In the genomic region with DNA sequence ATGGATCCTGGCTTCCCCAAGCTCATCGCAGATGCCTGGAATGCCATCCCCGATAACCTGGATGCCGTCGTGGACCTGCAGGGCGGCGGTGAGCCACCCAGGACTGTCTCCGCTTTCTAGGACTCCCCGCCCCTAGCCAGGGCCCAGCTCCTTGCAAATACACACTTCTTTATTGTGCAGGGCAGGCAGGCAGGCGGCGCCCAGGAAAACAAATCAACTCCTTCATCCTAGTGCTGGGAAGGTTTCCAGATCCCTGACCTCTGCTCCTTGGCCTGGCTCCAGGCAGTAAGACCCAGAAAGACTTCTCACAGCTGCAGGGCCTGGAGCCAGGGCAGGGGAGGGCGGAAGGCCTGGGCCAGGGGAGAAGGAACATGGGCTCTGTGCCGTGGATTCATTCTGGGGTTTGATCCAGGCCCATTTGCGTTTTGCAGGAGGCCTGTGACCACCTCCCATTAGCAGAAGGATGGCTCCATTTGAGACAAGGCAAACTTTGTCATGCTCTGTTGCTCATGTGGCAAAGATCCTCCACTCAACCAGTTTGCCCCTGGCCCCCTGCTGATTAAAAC, we compare ENCODE assay signal across 8 cellular contexts. TPM values are rescaled to one million over a fixed set of nuclear protein-coding genes. Genes with fewer than 3 reads are reported as not detected.
DNase-seq lines count a peak whose midpoint lies in the region; ATAC-seq and TF ChIP-seq lines count a peak whose summit lies in the region.

No MANE protein-coding gene starts in this region.

- peaks cover 12% of the 10 kb centered on the region for H3K27me3 Mint-ChIP-seq in CD8-positive, alpha-beta T cell (ENCODE audit: low read depth)

- H3K27ac ChIP-seq in HEK293 (ENCODE audit: extremely low read depth, low read depth, low read length), result peak overlapping the region; percentile 19; the same call in 1 of the 2 replicates
- no peak overlapping the region; the same call in 1 of the 2 replicates for H3K27ac ChIP-seq in WERI-Rb-1
- peak overlapping the region; percentile 70 for H3K27ac ChIP-seq in left ventricle myocardium inferior (replicated peaks)
- peak overlapping the region; percentile 37 to 60 (median 48) for H3K27ac ChIP-seq in sigmoid colon
- H3K27ac ChIP-seq in CD8-positive, alpha-beta T cell (ENCODE audit: low read depth, low read length), result no peak overlapping the region

- H3K4me3 ChIP-seq in HEK293 (ENCODE audit: low read depth, low read length), result no peak overlapping the region
- no peak overlapping the region for H3K4me3 ChIP-seq in WERI-Rb-1 (ENCODE audit: low read depth, low read length)
- H3K4me3 ChIP-seq in left ventricle myocardium inferior, result no peak overlapping the region
- no peak overlapping the region for H3K4me3 ChIP-seq in sigmoid colon
- H3K4me3 ChIP-seq in CD8-positive, alpha-beta T cell (ENCODE audit: low read depth, low read length), result no peak overlapping the region

- H3K4me1 ChIP-seq in HEK293 (ENCODE audit: control insufficient read depth, insufficient read depth, low read length) (peaks cover 15% of the 10 kb centered on the region), left ventricle myocardium inferior (peaks cover 56% of the 10 kb centered on the region), sigmoid colon (peaks cover 0 to 45% (median 37%) of the 10 kb centered on the region in 4 donors)
- no peaks in the 10 kb centered on the region for H3K4me1 ChIP-seq in CD8-positive, alpha-beta T cell (ENCODE audit: insufficient read depth, low read length)

- H3K36me3 Mint-ChIP-seq in CD8-positive, alpha-beta T cell, result no peaks in the 10 kb centered on the region

- DNase-seq in WERI-Rb-1 (peak; percentile 44), left ventricle myocardium inferior (peak; percentile 93), sigmoid colon (peak; percentile 95)
- DNase-seq in activated T-cell treated with anti-CD3 and anti-CD28 coated beads, Interleukin-2, amount 50 U/mL, for 1 hour, result no peak
- no peak for DNase-seq in CD8-positive, alpha-beta T cell

- peaks cover 0 to 25% of the 10 kb centered on the region in 2 experiments; a peak in 1 of 3 replicates for H3K36me3 ChIP-seq in HEK293 (ENCODE audit: control insufficient read depth in 2 of 2, insufficient read depth in 1 of 2, low read length in 2 of 2)
- H3K36me3 ChIP-seq in WERI-Rb-1, result no peaks in the 10 kb centered on the region
- peaks cover 9% of the 10 kb centered on the region for H3K36me3 ChIP-seq in left ventricle myocardium inferior
- peaks cover 0 to 21% (median 0%) of the 10 kb centered on the region in 4 donors for H3K36me3 ChIP-seq in sigmoid colon
- H3K36me3 ChIP-seq in CD8-positive, alpha-beta T cell (ENCODE audit: insufficient read depth, low read length), result no peaks in the 10 kb centered on the region

- H3K9me3 Mint-ChIP-seq in CD8-positive, alpha-beta T cell, result no peaks in the 10 kb centered on the region

- POLR2A ChIA-PET in HEK293 (lab: Yijun Ruan, JAX), result interaction anchor here (0.7 kb wide), 1 partner anchor 338 kb away, joined by 3 read pairs; no protein-coding TSS in a partner anchor
- POLR2A ChIA-PET in CD8-positive, alpha-beta T cell (lab: Charles Lee), result no interaction called here

- peaks cover 5% of the 10 kb centered on the region for H3K4me1 Mint-ChIP-seq in CD8-positive, alpha-beta T cell (ENCODE audit: low read depth)

- no peak for TF ChIP-seq POLR2A in sigmoid colon (IDR thresholded peaks at IDR 0.05)

- WGBS in sigmoid colon, 2 donors, result 12 to 58% methylated on average over 13 of the region's 13 CpGs

- no peak for TF ChIP-seq CTCF in HEK293 (tag by site-specific recombination; IDR thresholded peaks at IDR 0.05)
- no peak for TF ChIP-seq CTCF in WERI-Rb-1 (IDR thresholded peaks at IDR 0.05; ENCODE audit: low read depth, low read length)
- TF ChIP-seq CTCF in left ventricle myocardium inferior (IDR thresholded peaks at IDR 0.05; ENCODE audit: borderline replicate concordance), result peak; percentile 36
- no peak for TF ChIP-seq CTCF in sigmoid colon (IDR thresholded peaks at IDR 0.05)
- no peak for TF ChIP-seq CTCF in CD8-positive, alpha-beta T cell (IDR thresholded peaks at IDR 0.05)

- H3K9me3 ChIP-seq in HEK293 (ENCODE audit: control insufficient read depth, insufficient read depth, low read depth, low read length) (no peaks in the 10 kb centered on the region), WERI-Rb-1 (ENCODE audit: severe bottlenecking) (no peaks in the 10 kb centered on the region), left ventricle myocardium inferior (replicated peaks) (no peaks in the 10 kb centered on the region), sigmoid colon (no peaks in the 10 kb centered on the region)
- H3K9me3 ChIP-seq in CD8-positive, alpha-beta T cell (ENCODE audit: low read length), result no peaks in the 10 kb centered on the region

- CTCF ChIA-PET in HEK293 (lab: Yijun Ruan, JAX), result interaction anchor here (0.7 to 4.5 kb wide), 7 partner anchors 15 to 266 kb away, joined by 3 to 35 read pairs (median 5); no protein-coding TSS in a partner anchor
- CTCF ChIA-PET in CD8-positive, alpha-beta T cell (lab: Charles Lee), result no interaction called here

- no peak overlapping the region for H3K4me3 Mint-ChIP-seq in CD8-positive, alpha-beta T cell

- intact Hi-C loops in left ventricle myocardium inferior (cut with micrococcal nuclease) (no loop called here), sigmoid colon (cut with DNase I) (loop anchor here (5.0 kb wide), 1 partner anchor 34 kb away; no protein-coding TSS in a partner anchor)
- intact Hi-C loops in CD8-positive, alpha-beta T cell (cut with DNase I, micrococcal nuclease), result no loop called here

- TF ChIP-seq EP300 in sigmoid colon (IDR thresholded peaks at IDR 0.05), result no peak

- H3K27ac Mint-ChIP-seq in CD8-positive, alpha-beta T cell, result no peak overlapping the region

- ATAC-seq in HG03045 (IDR thresholded peaks at IDR 0.05; ENCODE audit: unreplicated experiment) (no peak), HG02970 (IDR thresholded peaks at IDR 0.05; ENCODE audit: low FRiP score, unreplicated experiment) (no peak)
- no peak for ATAC-seq in CD8-positive, alpha-beta T cell

- H3K27me3 ChIP-seq in WERI-Rb-1 (ENCODE audit: insufficient read depth, low read depth, severe bottlenecking) (no peaks in the 10 kb centered on the region), left ventricle myocardium inferior (ENCODE audit: low read depth) (no peaks in the 10 kb centered on the region), sigmoid colon (no peaks in the 10 kb centered on the region)
- no peaks in the 10 kb centered on the region for H3K27me3 ChIP-seq in CD8-positive, alpha-beta T cell (ENCODE audit: insufficient read depth, low read length)

TF ChIP-seq in HEK293, 187 proteins besides CTCF, POLR2A, EP300 and RAD21 (continues in another document):
- no peak for TF ChIP-seq ZNF561 (tag by site-specific recombination; IDR thresholded peaks at IDR 0.05; ENCODE audit: borderline replicate concordance)
- no peak for TF ChIP-seq ZNF555 (tag by site-specific recombination; conservative IDR thresholded peaks at IDR 0.05)
- no peak for TF ChIP-seq ZNF138 (tag by site-specific recombination; IDR thresholded peaks at IDR 0.05; ENCODE audit: borderline replicate concordance)
- TF ChIP-seq ZNF701 (tag by site-specific recombination; IDR thresholded peaks at IDR 0.05), result no peak
- no peak for TF ChIP-seq ZNF544 (tag by site-specific recombination; IDR thresholded peaks at IDR 0.05)
- TF ChIP-seq, protein P1, sequence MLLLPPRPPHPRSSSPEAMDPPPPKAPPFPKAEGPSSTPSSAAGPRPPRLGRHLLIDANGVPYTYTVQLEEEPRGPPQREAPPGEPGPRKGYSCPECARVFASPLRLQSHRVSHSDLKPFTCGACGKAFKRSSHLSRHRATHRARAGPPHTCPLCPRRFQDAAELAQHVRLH (tag by site-specific recombination; IDR thresholded peaks at IDR 0.05), result no peak
- TF ChIP-seq, protein P2, sequence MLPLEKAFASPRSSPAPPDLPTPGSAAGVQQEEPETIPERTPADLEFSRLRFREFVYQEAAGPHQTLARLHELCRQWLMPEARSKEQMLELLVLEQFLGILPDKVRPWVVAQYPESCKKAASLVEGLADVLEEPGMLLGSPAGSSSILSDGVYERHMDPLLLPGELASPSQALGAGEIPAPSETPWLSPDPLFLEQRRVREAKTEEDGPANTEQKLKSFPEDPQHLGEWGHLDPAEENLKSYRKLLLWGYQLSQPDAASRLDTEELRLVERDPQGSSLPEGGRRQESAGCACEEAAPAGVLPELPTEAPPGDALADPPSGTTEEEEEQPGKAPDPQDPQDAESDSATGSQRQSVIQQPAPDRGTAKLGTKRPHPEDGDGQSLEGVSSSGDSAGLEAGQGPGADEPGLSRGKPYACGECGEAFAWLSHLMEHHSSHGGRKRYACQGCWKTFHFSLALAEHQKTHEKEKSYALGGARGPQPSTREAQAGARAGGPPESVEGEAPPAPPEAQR (tag by site-specific recombination; IDR thresholded peaks at IDR 0.05), result no peak
- 0 out of 2 replicates have a peak, but pooled peaks have one; percentile 9 for TF ChIP-seq HIC1 (tag by site-specific recombination; IDR thresholded peaks at IDR 0.05)
- no peak for TF ChIP-seq ZNF10 (tag by site-specific recombination; IDR thresholded peaks at IDR 0.05)
- TF ChIP-seq ZBTB17 (tag by site-specific recombination; IDR thresholded peaks at IDR 0.05), result peak; percentile 72
- no peak for TF ChIP-seq ZNF121 (tag by site-specific recombination; IDR thresholded peaks at IDR 0.05)
- no peak for TF ChIP-seq ZNF521 (tag by site-specific recombination; IDR thresholded peaks at IDR 0.05)
- TF ChIP-seq SCRT2 (tag by site-specific recombination; IDR thresholded peaks at IDR 0.05), result no peak

RNA-seq across cellular contexts. Expression of gene LPCAT2, which starts 6.0 kb away (rescaled TPM):
- total RNA-seq in left ventricle myocardium inferior (6.9 TPM), sigmoid colon (10 to 100 TPM in 1 of 4 donors, 1 to 10 TPM in 3; 6.6 to 12.8 (median 9.4) TPM)
- polyA plus RNA-seq in sigmoid colon, result 1 to 10 TPM; 1.2 to 6.3 (median 2.3) TPM
- total RNA-seq in CD8-positive, alpha-beta T cell, result not detected

RNA-seq across cellular contexts. Expression of gene MMP2, which starts 23.9 kb away (rescaled TPM):
- total RNA-seq in left ventricle myocardium inferior, result 87.4 TPM
- total RNA-seq in sigmoid colon, result 100 to 1,000 TPM; 142 to 280 (median 175) TPM
- polyA plus RNA-seq in sigmoid colon, result 10 to 100 TPM in 2 of 3 donors, 1 to 10 TPM in 1; 7.2 to 47.1 (median 38.4) TPM
- not detected for total RNA-seq in CD8-positive, alpha-beta T cell

Comparison
In these comparisons a context has a peak if more than half of its experiments do, and no peak if none do; other contexts are left out.
1. H3K27ac ChIP-seq: peak in HEK293 (single experiment), left ventricle myocardium inferior (single experiment) and sigmoid colon (4 of 4); none in WERI-Rb-1 (single experiment) and CD8-positive, alpha-beta T cell (single experiment).
2. DNase-seq: peak in WERI-Rb-1 (single experiment), left ventricle myocardium inferior (single experiment) and sigmoid colon (single experiment); none in activated T-cell treated with anti-CD3 and anti-CD28 coated beads, Interleukin-2, amount 50 U/mL, for 1 hour (single experiment) and CD8-positive, alpha-beta T cell (0 of 7).
3. RNA of gene MMP2, which starts 23.9 kb away (total RNA-seq): 142 to 280 TPM in sigmoid colon and 87.4 TPM in left ventricle myocardium inferior (single experiment); not detected in CD8-positive, alpha-beta T cell; every median in the first group is over 10 times any median in the second.